Comparison of ENCODE assay signal across 1 cellular context in the genomic region with DNA sequence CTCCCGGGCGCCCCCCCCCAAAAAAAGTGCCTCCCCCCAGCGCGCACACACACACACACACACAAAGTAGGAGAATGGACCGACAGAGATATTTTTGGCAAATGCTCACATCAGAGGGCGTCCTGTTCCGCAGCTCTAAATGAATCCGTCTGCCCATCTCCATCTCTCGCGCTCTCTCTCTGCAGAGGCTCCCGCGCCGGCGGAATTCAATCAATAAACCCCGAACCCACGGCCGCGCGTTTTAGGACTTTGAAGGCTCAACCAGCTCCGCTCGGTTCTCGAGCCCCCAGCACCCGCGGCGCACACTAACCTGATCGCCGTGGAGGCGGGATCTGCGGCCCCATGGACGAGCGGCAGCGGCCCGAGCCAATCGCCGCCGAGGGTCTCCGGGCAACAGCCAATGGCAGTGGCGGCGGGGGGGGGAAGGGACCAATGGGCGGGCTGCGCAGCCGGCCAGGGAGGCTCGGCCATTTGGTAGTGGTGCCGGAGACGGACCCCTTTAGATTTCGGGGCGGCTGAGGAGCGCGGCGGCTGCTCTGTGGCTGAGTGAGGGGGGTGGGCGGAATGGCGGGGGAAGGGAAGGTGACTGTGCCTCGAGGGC.
TF ChIP-seq lines count a peak whose summit lies in the region.

A gene (minus strand): TSS at position 307 of the 601 bp plus-strand sequence. CDS start 144 bp downstream, at position 163.

TF ChIP-seq in HepG2, 621 proteins besides CTCF, POLR2A, EP300 and RAD21 (continued from another document and continues in another):
- TF ChIP-seq, protein P1, sequence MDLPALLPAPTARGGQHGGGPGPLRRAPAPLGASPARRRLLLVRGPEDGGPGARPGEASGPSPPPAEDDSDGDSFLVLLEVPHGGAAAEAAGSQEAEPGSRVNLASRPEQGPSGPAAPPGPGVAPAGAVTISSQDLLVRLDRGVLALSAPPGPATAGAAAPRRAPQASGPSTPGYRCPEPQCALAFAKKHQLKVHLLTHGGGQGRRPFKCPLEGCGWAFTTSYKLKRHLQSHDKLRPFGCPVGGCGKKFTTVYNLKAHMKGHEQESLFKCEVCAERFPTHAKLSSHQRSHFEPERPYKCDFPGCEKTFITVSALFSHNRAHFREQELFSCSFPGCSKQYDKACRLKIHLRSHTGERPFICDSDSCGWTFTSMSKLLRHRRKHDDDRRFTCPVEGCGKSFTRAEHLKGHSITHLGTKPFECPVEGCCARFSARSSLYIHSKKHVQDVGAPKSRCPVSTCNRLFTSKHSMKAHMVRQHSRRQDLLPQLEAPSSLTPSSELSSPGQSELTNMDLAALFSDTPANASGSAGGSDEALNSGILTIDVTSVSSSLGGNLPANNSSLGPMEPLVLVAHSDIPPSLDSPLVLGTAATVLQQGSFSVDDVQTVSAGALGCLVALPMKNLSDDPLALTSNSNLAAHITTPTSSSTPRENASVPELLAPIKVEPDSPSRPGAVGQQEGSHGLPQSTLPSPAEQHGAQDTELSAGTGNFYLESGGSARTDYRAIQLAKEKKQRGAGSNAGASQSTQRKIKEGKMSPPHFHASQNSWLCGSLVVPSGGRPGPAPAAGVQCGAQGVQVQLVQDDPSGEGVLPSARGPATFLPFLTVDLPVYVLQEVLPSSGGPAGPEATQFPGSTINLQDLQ (CRISPR knock-in tag; IDR thresholded peaks at IDR 0.05), result no peak
- no peak for TF ChIP-seq ELF4 (CRISPR knock-in tag; IDR thresholded peaks at IDR 0.05; ENCODE audit: borderline replicate concordance)
- no peak for TF ChIP-seq NR1H2 (CRISPR knock-in tag; IDR thresholded peaks at IDR 0.05; ENCODE audit: borderline replicate concordance, low read depth)
- no peak for TF ChIP-seq ZNF879 (CRISPR knock-in tag; IDR thresholded peaks at IDR 0.05)
- TF ChIP-seq ZFP82 (CRISPR knock-in tag; IDR thresholded peaks at IDR 0.05; ENCODE audit: borderline replicate concordance), result no peak
- TF ChIP-seq HNF4A (CRISPR knock-in tag; IDR thresholded peaks at IDR 0.05), result no peak
- TF ChIP-seq ZNF768 (CRISPR knock-in tag; IDR thresholded peaks at IDR 0.05), result no peak
- TF ChIP-seq, protein P2, sequence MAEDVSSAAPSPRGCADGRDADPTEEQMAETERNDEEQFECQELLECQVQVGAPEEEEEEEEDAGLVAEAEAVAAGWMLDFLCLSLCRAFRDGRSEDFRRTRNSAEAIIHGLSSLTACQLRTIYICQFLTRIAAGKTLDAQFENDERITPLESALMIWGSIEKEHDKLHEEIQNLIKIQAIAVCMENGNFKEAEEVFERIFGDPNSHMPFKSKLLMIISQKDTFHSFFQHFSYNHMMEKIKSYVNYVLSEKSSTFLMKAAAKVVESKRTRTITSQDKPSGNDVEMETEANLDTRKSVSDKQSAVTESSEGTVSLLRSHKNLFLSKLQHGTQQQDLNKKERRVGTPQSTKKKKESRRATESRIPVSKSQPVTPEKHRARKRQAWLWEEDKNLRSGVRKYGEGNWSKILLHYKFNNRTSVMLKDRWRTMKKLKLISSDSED (CRISPR knock-in tag; IDR thresholded peaks at IDR 0.05), result no peak
- TF ChIP-seq KDM5A (IDR thresholded peaks at IDR 0.05; ENCODE audit: borderline replicate concordance, low read length), result peak; percentile 43; the same call in 1 of the 2 replicates
- no peak for TF ChIP-seq ZNF552 (CRISPR knock-in tag; IDR thresholded peaks at IDR 0.05; ENCODE audit: borderline replicate concordance)
- TF ChIP-seq CREM (IDR thresholded peaks at IDR 0.05), result no peak
- no peak for TF ChIP-seq CREM (CRISPR knock-in tag; IDR thresholded peaks at IDR 0.05)
- TF ChIP-seq CENPX (CRISPR knock-in tag; IDR thresholded peaks at IDR 0.05), result no peak
- TF ChIP-seq ZNF570 (CRISPR knock-in tag; IDR thresholded peaks at IDR 0.05; ENCODE audit: borderline replicate concordance), result no peak
- TF ChIP-seq, protein P3, sequence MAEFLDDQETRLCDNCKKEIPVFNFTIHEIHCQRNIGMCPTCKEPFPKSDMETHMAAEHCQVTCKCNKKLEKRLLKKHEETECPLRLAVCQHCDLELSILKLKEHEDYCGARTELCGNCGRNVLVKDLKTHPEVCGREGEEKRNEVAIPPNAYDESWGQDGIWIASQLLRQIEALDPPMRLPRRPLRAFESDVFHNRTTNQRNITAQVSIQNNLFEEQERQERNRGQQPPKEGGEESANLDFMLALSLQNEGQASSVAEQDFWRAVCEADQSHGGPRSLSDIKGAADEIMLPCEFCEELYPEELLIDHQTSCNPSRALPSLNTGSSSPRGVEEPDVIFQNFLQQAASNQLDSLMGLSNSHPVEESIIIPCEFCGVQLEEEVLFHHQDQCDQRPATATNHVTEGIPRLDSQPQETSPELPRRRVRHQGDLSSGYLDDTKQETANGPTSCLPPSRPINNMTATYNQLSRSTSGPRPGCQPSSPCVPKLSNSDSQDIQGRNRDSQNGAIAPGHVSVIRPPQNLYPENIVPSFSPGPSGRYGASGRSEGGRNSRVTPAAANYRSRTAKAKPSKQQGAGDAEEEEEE (CRISPR knock-in tag; IDR thresholded peaks at IDR 0.05; ENCODE audit: borderline replicate concordance), result no peak
- TF ChIP-seq EZH2 (conservative IDR thresholded peaks at IDR 0.05; ENCODE audit: low read depth, low read length), result no peak
- peak; percentile 7; the same call in 1 of the 2 replicates for TF ChIP-seq MED1 (CRISPR knock-in tag; IDR thresholded peaks at IDR 0.05)
- TF ChIP-seq KDM3A (CRISPR knock-in tag; IDR thresholded peaks at IDR 0.05; ENCODE audit: low read depth), result no peak
- TF ChIP-seq PAWR (CRISPR knock-in tag; IDR thresholded peaks at IDR 0.05; ENCODE audit: borderline replicate concordance), result no peak
- no peak for TF ChIP-seq ATF7-NPFF (CRISPR knock-in tag; IDR thresholded peaks at IDR 0.05; ENCODE audit: low read depth)
- no peak for TF ChIP-seq AKAP8 (CRISPR knock-in tag; IDR thresholded peaks at IDR 0.05)
- peak; percentile 96 for TF ChIP-seq SP2 (CRISPR knock-in tag; IDR thresholded peaks at IDR 0.05)
- no peak for TF ChIP-seq DPF2 (CRISPR knock-in tag; IDR thresholded peaks at IDR 0.05; ENCODE audit: borderline replicate concordance, low read depth)
- TF ChIP-seq GTF3A (CRISPR knock-in tag; conservative IDR thresholded peaks at IDR 0.05), result no peak
- TF ChIP-seq, protein P4, sequence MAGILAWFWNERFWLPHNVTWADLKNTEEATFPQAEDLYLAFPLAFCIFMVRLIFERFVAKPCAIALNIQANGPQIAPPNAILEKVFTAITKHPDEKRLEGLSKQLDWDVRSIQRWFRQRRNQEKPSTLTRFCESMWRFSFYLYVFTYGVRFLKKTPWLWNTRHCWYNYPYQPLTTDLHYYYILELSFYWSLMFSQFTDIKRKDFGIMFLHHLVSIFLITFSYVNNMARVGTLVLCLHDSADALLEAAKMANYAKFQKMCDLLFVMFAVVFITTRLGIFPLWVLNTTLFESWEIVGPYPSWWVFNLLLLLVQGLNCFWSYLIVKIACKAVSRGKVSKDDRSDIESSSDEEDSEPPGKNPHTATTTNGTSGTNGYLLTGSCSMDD (CRISPR knock-in tag; IDR thresholded peaks at IDR 0.05), result no peak
- TF ChIP-seq SRSF4 (IDR thresholded peaks at IDR 0.05; ENCODE audit: low read depth, low read length, poor library complexity, severe bottlenecking), result no peak
- TF ChIP-seq PHF8 (CRISPR knock-in tag; IDR thresholded peaks at IDR 0.05), result peak; percentile 43; the same call in 1 of the 2 replicates
- TF ChIP-seq, protein P5, sequence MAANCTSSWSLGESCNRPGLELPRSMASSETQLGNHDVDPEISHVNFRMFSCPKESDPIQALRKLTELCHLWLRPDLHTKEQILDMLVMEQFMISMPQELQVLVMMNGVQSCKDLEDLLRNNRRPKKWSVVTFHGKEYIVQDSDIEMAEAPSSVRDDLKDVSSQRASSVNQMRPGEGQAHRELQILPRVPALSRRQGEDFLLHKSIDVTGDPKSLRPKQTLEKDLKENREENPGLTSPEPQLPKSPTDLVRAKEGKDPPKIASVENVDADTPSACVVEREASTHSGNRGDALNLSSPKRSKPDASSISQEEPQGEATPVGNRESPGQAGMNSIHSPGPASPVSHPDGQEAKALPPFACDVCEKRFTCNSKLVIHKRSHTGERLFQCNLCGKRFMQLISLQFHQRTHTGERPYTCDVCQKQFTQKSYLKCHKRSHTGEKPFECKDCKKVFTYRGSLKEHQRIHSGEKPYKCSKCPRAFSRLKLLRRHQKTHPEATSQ (CRISPR knock-in tag; IDR thresholded peaks at IDR 0.05; ENCODE audit: borderline replicate concordance), result no peak
- peak; percentile 27; the same call in 1 of the 2 replicates for TF ChIP-seq SNAI1 (CRISPR knock-in tag; IDR thresholded peaks at IDR 0.05; ENCODE audit: borderline replicate concordance)
- no peak for TF ChIP-seq ATM (IDR thresholded peaks at IDR 0.05; ENCODE audit: borderline replicate concordance)
- TF ChIP-seq GATAD1 (CRISPR knock-in tag; IDR thresholded peaks at IDR 0.05), result no peak
- no peak for TF ChIP-seq HNRNPUL1 (IDR thresholded peaks at IDR 0.05; ENCODE audit: low read depth, low read length)
- TF ChIP-seq, protein P6, sequence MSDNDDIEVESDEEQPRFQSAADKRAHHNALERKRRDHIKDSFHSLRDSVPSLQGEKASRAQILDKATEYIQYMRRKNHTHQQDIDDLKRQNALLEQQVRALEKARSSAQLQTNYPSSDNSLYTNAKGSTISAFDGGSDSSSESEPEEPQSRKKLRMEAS (IDR thresholded peaks at IDR 0.05), result peak; percentile 13; the same call in 1 of the 2 replicates
- TF ChIP-seq, protein P7, sequence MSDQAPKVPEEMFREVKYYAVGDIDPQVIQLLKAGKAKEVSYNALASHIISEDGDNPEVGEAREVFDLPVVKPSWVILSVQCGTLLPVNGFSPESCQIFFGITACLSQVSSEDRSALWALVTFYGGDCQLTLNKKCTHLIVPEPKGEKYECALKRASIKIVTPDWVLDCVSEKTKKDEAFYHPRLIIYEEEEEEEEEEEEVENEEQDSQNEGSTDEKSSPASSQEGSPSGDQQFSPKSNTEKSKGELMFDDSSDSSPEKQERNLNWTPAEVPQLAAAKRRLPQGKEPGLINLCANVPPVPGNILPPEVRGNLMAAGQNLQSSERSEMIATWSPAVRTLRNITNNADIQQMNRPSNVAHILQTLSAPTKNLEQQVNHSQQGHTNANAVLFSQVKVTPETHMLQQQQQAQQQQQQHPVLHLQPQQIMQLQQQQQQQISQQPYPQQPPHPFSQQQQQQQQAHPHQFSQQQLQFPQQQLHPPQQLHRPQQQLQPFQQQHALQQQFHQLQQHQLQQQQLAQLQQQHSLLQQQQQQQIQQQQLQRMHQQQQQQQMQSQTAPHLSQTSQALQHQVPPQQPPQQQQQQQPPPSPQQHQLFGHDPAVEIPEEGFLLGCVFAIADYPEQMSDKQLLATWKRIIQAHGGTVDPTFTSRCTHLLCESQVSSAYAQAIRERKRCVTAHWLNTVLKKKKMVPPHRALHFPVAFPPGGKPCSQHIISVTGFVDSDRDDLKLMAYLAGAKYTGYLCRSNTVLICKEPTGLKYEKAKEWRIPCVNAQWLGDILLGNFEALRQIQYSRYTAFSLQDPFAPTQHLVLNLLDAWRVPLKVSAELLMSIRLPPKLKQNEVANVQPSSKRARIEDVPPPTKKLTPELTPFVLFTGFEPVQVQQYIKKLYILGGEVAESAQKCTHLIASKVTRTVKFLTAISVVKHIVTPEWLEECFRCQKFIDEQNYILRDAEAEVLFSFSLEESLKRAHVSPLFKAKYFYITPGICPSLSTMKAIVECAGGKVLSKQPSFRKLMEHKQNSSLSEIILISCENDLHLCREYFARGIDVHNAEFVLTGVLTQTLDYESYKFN (CRISPR knock-in tag; conservative IDR thresholded peaks at IDR 0.05), result no peak
- TF ChIP-seq, protein P8, sequence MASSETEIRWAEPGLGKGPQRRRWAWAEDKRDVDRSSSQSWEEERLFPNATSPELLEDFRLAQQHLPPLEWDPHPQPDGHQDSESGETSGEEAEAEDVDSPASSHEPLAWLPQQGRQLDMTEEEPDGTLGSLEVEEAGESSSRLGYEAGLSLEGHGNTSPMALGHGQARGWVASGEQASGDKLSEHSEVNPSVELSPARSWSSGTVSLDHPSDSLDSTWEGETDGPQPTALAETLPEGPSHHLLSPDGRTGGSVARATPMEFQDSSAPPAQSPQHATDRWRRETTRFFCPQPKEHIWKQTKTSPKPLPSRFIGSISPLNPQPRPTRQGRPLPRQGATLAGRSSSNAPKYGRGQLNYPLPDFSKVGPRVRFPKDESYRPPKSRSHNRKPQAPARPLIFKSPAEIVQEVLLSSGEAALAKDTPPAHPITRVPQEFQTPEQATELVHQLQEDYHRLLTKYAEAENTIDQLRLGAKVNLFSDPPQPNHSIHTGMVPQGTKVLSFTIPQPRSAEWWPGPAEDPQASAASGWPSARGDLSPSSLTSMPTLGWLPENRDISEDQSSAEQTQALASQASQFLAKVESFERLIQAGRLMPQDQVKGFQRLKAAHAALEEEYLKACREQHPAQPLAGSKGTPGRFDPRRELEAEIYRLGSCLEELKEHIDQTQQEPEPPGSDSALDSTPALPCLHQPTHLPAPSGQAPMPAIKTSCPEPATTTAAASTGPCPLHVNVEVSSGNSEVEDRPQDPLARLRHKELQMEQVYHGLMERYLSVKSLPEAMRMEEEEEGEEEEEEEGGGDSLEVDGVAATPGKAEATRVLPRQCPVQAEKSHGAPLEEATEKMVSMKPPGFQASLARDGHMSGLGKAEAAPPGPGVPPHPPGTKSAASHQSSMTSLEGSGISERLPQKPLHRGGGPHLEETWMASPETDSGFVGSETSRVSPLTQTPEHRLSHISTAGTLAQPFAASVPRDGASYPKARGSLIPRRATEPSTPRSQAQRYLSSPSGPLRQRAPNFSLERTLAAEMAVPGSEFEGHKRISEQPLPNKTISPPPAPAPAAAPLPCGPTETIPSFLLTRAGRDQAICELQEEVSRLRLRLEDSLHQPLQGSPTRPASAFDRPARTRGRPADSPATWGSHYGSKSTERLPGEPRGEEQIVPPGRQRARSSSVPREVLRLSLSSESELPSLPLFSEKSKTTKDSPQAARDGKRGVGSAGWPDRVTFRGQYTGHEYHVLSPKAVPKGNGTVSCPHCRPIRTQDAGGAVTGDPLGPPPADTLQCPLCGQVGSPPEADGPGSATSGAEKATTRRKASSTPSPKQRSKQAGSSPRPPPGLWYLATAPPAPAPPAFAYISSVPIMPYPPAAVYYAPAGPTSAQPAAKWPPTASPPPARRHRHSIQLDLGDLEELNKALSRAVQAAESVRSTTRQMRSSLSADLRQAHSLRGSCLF (CRISPR knock-in tag; IDR thresholded peaks at IDR 0.05; ENCODE audit: borderline replicate concordance), result no peak
- no peak for TF ChIP-seq SSRP1 (CRISPR knock-in tag; IDR thresholded peaks at IDR 0.05)
- TF ChIP-seq MAFK (conservative IDR thresholded peaks at IDR 0.05 in 1 of 2, IDR thresholded peaks at IDR 0.05 in 1 of 2; ENCODE audit: low read length in 2 of 2), result no peak
